Comparison of ENCODE assay signal across 9 cellular contexts in the genomic region with DNA sequence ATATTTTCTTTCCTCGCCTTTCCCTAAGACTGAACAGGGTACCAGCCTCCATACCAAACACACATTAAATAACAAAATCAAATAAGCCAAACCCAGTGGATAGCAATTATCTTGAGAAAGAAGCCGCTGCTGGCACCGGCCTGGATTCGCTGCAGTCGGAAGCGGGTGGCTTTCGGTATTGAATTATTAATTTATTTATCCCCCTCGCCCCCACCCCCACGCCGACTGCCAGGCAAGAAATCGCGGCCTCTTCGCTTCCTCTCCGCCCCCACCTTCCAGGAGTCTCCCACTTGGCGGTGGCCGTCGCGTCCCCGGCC. TPM values are rescaled to one million over a fixed set of nuclear protein-coding genes. Genes with fewer than 3 reads are reported as not detected.
DNase-seq lines count a peak whose midpoint lies in the region; ATAC-seq, FAIRE-seq and TF ChIP-seq lines count a peak whose summit lies in the region.
"Had no signal": no experiment of that assay in that cellular context is flagged by ENCODE, and none has a peak within 500 bp of the region (broad histone marks: within the 10 kb centered on the region; RNA-seq: fewer than 3 reads in every experiment).

No MANE protein-coding gene starts in this region.

- no peak for DNase-seq in T-helper 2 cell treated with Interferon-gamma antibody and Interleukin-4, amounts not matched to agents 5 μg/mL and 100 μg/mL, for 36 hours (ENCODE audit: low spot score)
- DNase-seq in T-helper 2 cell: no peak
- no peak for DNase-seq in activated B cell treated with CpG ODN at 0.5 μM for 24 hours
- no peak for DNase-seq in kidney
- DNase-seq in thyroid gland: no peak
- no peak for DNase-seq in globus pallidus (ENCODE audit: low spot score)
- no peak for DNase-seq in sciatic nerve (ENCODE audit: low spot score)

- intact Hi-C loops in activated B cell treated with CpG ODN at 0.5 μM for 24 hours (cut with micrococcal nuclease) (loop anchor here (2.0 to 5.0 kb wide), 3 partner anchors 133 to 1889 kb away; partner anchors contain the start of gene ZC3H15), kidney (cut with DNase I) (no loop called here), thyroid gland (cut with DNase I) (no loop called here), sciatic nerve (cut with DNase I) (no loop called here)

- H3K27me3 ChIP-seq in thyroid gland: no peaks in the 10 kb centered on the region

- H3K9me3 ChIP-seq in kidney (ENCODE audit: control insufficient read depth in 1 of 2, low read length in 2 of 2) (no peaks in the 10 kb centered on the region), thyroid gland (no peaks in the 10 kb centered on the region)

- no peak overlapping the region for H3K9ac ChIP-seq in kidney (ENCODE audit: low read length in 2 of 2)

- H3K27ac ChIP-seq in kidney (ENCODE audit: low read depth in 2 of 2, low read length in 2 of 2) (peak overlapping the region in 1 of 2 donors; percentile 9), thyroid gland (no peak overlapping the region)
- H3K27ac ChIP-seq: C4-2B had no signal

- peak overlapping the region; percentile 54 for H3K4me3 Mint-ChIP-seq in T-helper 2 cell treated with Interferon-gamma antibody and Interleukin-4, amounts not matched to agents 5 μg/mL and 100 μg/mL, for 36 hours
- H3K4me3 Mint-ChIP-seq in activated B cell treated with CpG ODN at 0.5 μM for 24 hours: peak overlapping the region; percentile 78

- H3K27ac Mint-ChIP-seq in T-helper 2 cell treated with Interferon-gamma antibody and Interleukin-4, amounts not matched to agents 5 μg/mL and 100 μg/mL, for 36 hours: no peak overlapping the region
- H3K27ac Mint-ChIP-seq in activated B cell treated with CpG ODN at 0.5 μM for 24 hours: peak overlapping the region; percentile 80

- peaks cover 7% of the 10 kb centered on the region for H3K4me1 Mint-ChIP-seq in T-helper 2 cell treated with Interferon-gamma antibody and Interleukin-4, amounts not matched to agents 5 μg/mL and 100 μg/mL, for 36 hours (ENCODE audit: low read depth)
- peaks cover 30% of the 10 kb centered on the region for H3K4me1 Mint-ChIP-seq in activated B cell treated with CpG ODN at 0.5 μM for 24 hours

- ATAC-seq in activated B cell treated with CpG ODN at 0.5 μM for 24 hours (ENCODE audit: low read depth): no peak
- ATAC-seq in esophagus mucosa: no peak
- no peak for ATAC-seq in sciatic nerve

- TF ChIP-seq CTCF in activated B cell treated with CpG ODN at 0.5 μM for 24 hours (IDR thresholded peaks at IDR 0.05) (no peak), kidney (IDR thresholded peaks at IDR 0.05; ENCODE audit: borderline replicate concordance, extremely low read depth, insufficient read depth) (no peak), thyroid gland (IDR thresholded peaks at IDR 0.05) (no peak)

- FAIRE-seq in kidney (lab: Jason Lieb, UNC): no peak

- 1 to 2% methylated on average over 8 to 14 of the region's 19 CpGs for WGBS in thyroid gland, 2 donors

- H3K36me3 Mint-ChIP-seq in T-helper 2 cell treated with Interferon-gamma antibody and Interleukin-4, amounts not matched to agents 5 μg/mL and 100 μg/mL, for 36 hours (ENCODE audit: low read depth): no peaks in the 10 kb centered on the region
- H3K36me3 Mint-ChIP-seq in activated B cell treated with CpG ODN at 0.5 μM for 24 hours (ENCODE audit: low read depth): peaks cover 2% of the 10 kb centered on the region

- H3K4me1 ChIP-seq in kidney (ENCODE audit: control insufficient read depth in 1 of 2, insufficient read depth in 1 of 2, low read depth in 1 of 2, low read length in 2 of 2) (peaks cover 0 to 7% of the 10 kb centered on the region in 2 donors), thyroid gland (peaks cover 0 to 11% of the 10 kb centered on the region in 2 donors)

- no peaks in the 10 kb centered on the region for H3K9me3 Mint-ChIP-seq in T-helper 2 cell treated with Interferon-gamma antibody and Interleukin-4, amounts not matched to agents 5 μg/mL and 100 μg/mL, for 36 hours
- H3K9me3 Mint-ChIP-seq in activated B cell treated with CpG ODN at 0.5 μM for 24 hours: peaks cover 6% of the 10 kb centered on the region

- H3K4me3 ChIP-seq in kidney (ENCODE audit: low read length in 2 of 2) (peak overlapping the region; percentile 42 to 52), thyroid gland (replicated peaks in 1 of 3) (peak overlapping the region in 2 of 3 donors; percentile 7 to 32)

- peaks cover 42% of the 10 kb centered on the region for H3K27me3 Mint-ChIP-seq in T-helper 2 cell treated with Interferon-gamma antibody and Interleukin-4, amounts not matched to agents 5 μg/mL and 100 μg/mL, for 36 hours (ENCODE audit: low read depth)
- H3K27me3 Mint-ChIP-seq in activated B cell treated with CpG ODN at 0.5 μM for 24 hours: peaks cover 14% of the 10 kb centered on the region

- POLR2A ChIA-PET in activated B cell treated with CpG ODN at 0.5 μM for 24 hours (lab: Charles Lee): interaction anchor here (0.7 to 1.2 kb wide), 2 partner anchors 227 to 1888 kb away, joined by 3 read pairs; partner anchors contain the start of gene ZC3H15

- CTCF ChIA-PET in activated B cell treated with CpG ODN at 0.5 μM for 24 hours (lab: Charles Lee): no interaction called here

- H3K36me3 ChIP-seq in kidney (ENCODE audit: control insufficient read depth in 1 of 2, insufficient read depth in 2 of 2, low read length in 2 of 2) (no peaks in the 10 kb centered on the region), thyroid gland (no peaks in the 10 kb centered on the region)

- TF ChIP-seq POLR2A in thyroid gland (IDR thresholded peaks at IDR 0.05): no peak

RNA-seq across cellular contexts. Expression of gene ZNF804A, which starts 0.4 kb away (rescaled TPM):
- total RNA-seq in activated B cell treated with CpG ODN at 0.5 μM for 24 hours: 1.8 and 2.3 TPM in 2 replicates
- 0.19 TPM for total RNA-seq in kidney
- 1.2 TPM for polyA plus RNA-seq in kidney (ENCODE audit: insufficient read depth, low read depth, low replicate concordance)
- total RNA-seq in thyroid gland: 1 to 10 TPM in 1 of 4 donors, under 1 TPM in 1, not detected in 2; 0.49 to 1.2 TPM
- total RNA-seq in esophagus mucosa: not detected
- total RNA-seq in sciatic nerve: 0.13 TPM
